24 cellular contexts compared by ENCODE assay signal in the genomic region with DNA sequence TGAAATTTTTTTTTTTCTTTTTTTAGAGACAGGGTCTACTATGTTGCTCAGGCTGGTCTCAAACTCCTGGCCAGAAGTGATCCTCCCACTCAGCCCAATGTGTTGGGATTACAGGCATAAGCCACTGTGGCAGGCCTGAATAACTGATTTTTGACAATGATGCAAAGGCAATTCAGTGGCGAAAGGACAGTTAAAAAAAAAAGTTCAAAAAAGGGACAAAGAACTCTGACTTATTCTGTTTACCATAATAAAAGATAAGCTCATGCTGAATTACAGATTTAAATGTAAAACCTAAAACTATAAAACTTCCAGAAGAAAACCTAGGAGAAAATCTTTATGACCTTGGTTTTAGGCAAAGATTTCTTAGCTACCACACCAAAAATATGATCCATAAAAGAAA.
"Had no signal": no experiment of that assay in that cellular context is flagged by ENCODE, and none has a peak within 500 bp of the region (broad histone marks: within the 10 kb centered on the region; RNA-seq: fewer than 3 reads in every experiment).

No MANE protein-coding gene starts in this region.

- ATAC-seq: activated CD8-positive, alpha-beta T cell treated with anti-CD3 and anti-CD28 coated beads for 36 hours; activated T-cell treated with anti-CD3 and anti-CD28 coated beads, Interleukin-2, amount 50 U/mL, for 4 hours; activated T-helper 17 cell treated with anti-CD3 and anti-CD28 coated beads, Interleukin-2, amount 50 U/mL, for 72 hours; naive thymus-derived CD4-positive, alpha-beta T cell; psoas muscle; stimulated activated naive CD8-positive, alpha-beta T cell treated with anti-CD3 and anti-CD28 coated beads, Interleukin-15, Interleukin-2, amounts not matched to agents 100 U/mL and 50 U/mL, for 24 hours had no signal

- H3K27me3 ChIP-seq: breast epithelium, esophagus squamous epithelium, spleen, testis, upper lobe of left lung, vagina had no signal

- H3K4me1 Mint-ChIP-seq: activated T-helper 17 cell treated with anti-CD3 and anti-CD28 coated beads, Interleukin-2, amount 50 U/mL, for 72 hours; central memory CD8-positive, alpha-beta T cell; neural crest cell had no signal

- H3K4me3 Mint-ChIP-seq: activated CD4-positive, alpha-beta T cell treated with anti-CD3 and anti-CD28 coated beads, Interleukin-2, amount 10 ng/mL, durations not matched to agents 7 days and 5 days; activated CD8-positive, alpha-beta T cell treated with anti-CD3 and anti-CD28 coated beads for 36 hours; activated T-cell treated with anti-CD3 and anti-CD28 coated beads, Interleukin-2, amount 50 U/mL, for 4 hours; activated T-helper 17 cell treated with anti-CD3 and anti-CD28 coated beads, Interleukin-2, amount 50 U/mL, for 72 hours; central memory CD8-positive, alpha-beta T cell; mesothelial cell of epicardium; naive thymus-derived CD4-positive, alpha-beta T cell; neural crest cell had no signal

- H3K9me3 Mint-ChIP-seq: activated CD4-positive, alpha-beta T cell treated with anti-CD3 and anti-CD28 coated beads, Interleukin-2, amount 10 ng/mL, durations not matched to agents 7 days and 5 days; activated CD8-positive, alpha-beta T cell treated with anti-CD3 and anti-CD28 coated beads for 36 hours; activated T-cell treated with anti-CD3 and anti-CD28 coated beads, Interleukin-2, amount 50 U/mL, for 4 hours; activated T-helper 17 cell treated with anti-CD3 and anti-CD28 coated beads, Interleukin-2, amount 50 U/mL, for 72 hours; central memory CD8-positive, alpha-beta T cell; mesothelial cell of epicardium; neural crest cell had no signal

- H3K9me3 ChIP-seq: breast epithelium, esophagus squamous epithelium, psoas muscle, spleen, testis, upper lobe of left lung, vagina had no signal

- H3K27me3 Mint-ChIP-seq: activated CD4-positive, alpha-beta T cell treated with anti-CD3 and anti-CD28 coated beads, Interleukin-2, amount 10 ng/mL, durations not matched to agents 7 days and 5 days; activated CD8-positive, alpha-beta T cell treated with anti-CD3 and anti-CD28 coated beads for 36 hours; activated T-helper 17 cell treated with anti-CD3 and anti-CD28 coated beads, Interleukin-2, amount 50 U/mL, for 72 hours; central memory CD8-positive, alpha-beta T cell; naive thymus-derived CD4-positive, alpha-beta T cell had no signal

- DNase-seq: activated CD4-positive, alpha-beta T cell treated with anti-CD3 and anti-CD28 coated beads, Interleukin-2, amount 10 ng/mL, durations not matched to agents 7 days and 5 days; activated CD8-positive, alpha-beta T cell treated with anti-CD3 and anti-CD28 coated beads for 36 hours; activated gamma-delta T cell treated with Interleukin-2 at 50 U/mL for 16 hours; activated naive CD4-positive, alpha-beta T cell treated with anti-CD3 and anti-CD28 coated beads, Interleukin-2, amount 50 U/mL, for 16 hours; activated T-cell treated with anti-CD3 and anti-CD28 coated beads, Interleukin-2, amount 50 U/mL, for 4 hours; amniotic stem cell; effector CD8-positive, alpha-beta T cell; esophagus squamous epithelium; foreskin melanocyte; mammary epithelial cell; naive thymus-derived CD4-positive, alpha-beta T cell; nucleus accumbens; psoas muscle; spleen; stimulated activated naive CD8-positive, alpha-beta T cell treated with anti-CD3 and anti-CD28 coated beads, Interleukin-15, Interleukin-2, amounts not matched to agents 100 U/mL and 50 U/mL, for 24 hours; testis; upper lobe of left lung had no signal

- H3K27ac Mint-ChIP-seq: activated CD4-positive, alpha-beta T cell treated with anti-CD3 and anti-CD28 coated beads, Interleukin-2, amount 10 ng/mL, durations not matched to agents 7 days and 5 days; activated CD8-positive, alpha-beta T cell treated with anti-CD3 and anti-CD28 coated beads for 36 hours; activated T-helper 17 cell treated with anti-CD3 and anti-CD28 coated beads, Interleukin-2, amount 50 U/mL, for 72 hours; mesothelial cell of epicardium; naive thymus-derived CD4-positive, alpha-beta T cell had no signal

- H3K36me3 ChIP-seq: breast epithelium, vagina had no signal

- H3K4me1 ChIP-seq: breast epithelium, parathyroid adenoma, psoas muscle had no signal

- H3K4me3 ChIP-seq: breast epithelium, esophagus squamous epithelium, psoas muscle, spleen, testis, upper lobe of left lung, vagina had no signal
